ENCODE assay signal across 7 cellular contexts in the genomic region with DNA sequence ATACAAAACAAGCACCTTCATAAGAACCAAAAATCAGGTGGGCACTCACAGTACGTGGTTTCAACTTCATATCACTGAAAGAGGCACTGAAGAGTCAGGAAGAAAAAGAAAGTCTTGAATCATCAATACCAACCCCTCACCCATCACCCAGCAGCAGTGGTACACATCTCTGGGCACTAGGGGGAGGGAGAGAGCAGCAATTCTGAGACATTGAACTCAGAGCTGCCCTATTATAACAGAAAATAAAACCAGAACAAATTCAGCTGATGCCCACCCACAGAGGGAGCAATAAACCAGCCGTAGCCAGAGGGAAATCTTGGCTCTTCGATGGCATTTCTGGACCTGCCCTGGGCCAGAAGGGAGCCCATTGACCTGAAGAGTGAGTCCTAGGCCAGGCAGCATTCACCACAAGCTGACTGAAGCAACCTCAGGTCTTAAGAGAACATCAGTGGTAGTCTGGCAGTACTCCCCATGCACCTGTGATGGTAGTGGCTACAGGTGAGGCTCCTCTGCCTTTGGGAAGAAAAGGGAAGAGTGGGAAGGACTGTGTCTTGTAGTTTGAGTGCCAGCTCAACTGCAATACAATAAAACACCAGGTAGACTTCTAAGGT. TPM values are rescaled to one million over a fixed set of nuclear protein-coding genes. Genes with fewer than 3 reads are reported as not detected.
A peak's percentile ranks its signal among the peaks of the same experiment; 100 is the strongest.
DNase-seq lines count a peak whose midpoint lies in the region; ATAC-seq and TF ChIP-seq lines count a peak whose summit lies in the region.

No MANE protein-coding gene starts in this region.

- no peak overlapping the region for H3K27ac Mint-ChIP-seq in natural killer cell

- peaks cover 10% of the 10 kb centered on the region for H3K36me3 Mint-ChIP-seq in natural killer cell

- peak; percentile 5 for DNase-seq in GM12864 (ENCODE audit: low read depth)
- DNase-seq in RPMI7951 (ENCODE audit: low read depth), result peak; percentile 58
- peak; percentile 27 for DNase-seq in cerebellar cortex (ENCODE audit: low spot score)
- no peak for DNase-seq in natural killer cell
- DNase-seq in NCI-H128 (lab: John Stamatoyannopoulos, UW; ENCODE audit: unreplicated experiment), result no peak

- intact Hi-C loops in natural killer cell (cut with micrococcal nuclease), result no loop called here

- TF ChIP-seq CTCF in GM12864 (IDR thresholded peaks at IDR 0.05; ENCODE audit: low read depth, low read length, missing control alignments) (peak; percentile 91), natural killer cell (IDR thresholded peaks at IDR 0.05) (peak; percentile 21)

- no peak overlapping the region for H3K4me3 Mint-ChIP-seq in natural killer cell

- H3K9me3 Mint-ChIP-seq in natural killer cell, result peaks cover 6 to 9% of the 10 kb centered on the region in 2 donors

- H3K27me3 Mint-ChIP-seq in natural killer cell (ENCODE audit: low read depth in 2 of 2), result peaks cover 2 to 21% of the 10 kb centered on the region in 2 donors

- H3K4me3 ChIP-seq in GM12864 (ENCODE audit: low read depth, low read length), result no peak overlapping the region

- H3K4me1 Mint-ChIP-seq in natural killer cell, result no peaks in the 10 kb centered on the region

- ATAC-seq in GM21381 (IDR thresholded peaks at IDR 0.05; ENCODE audit: unreplicated experiment) (peak; percentile 98), HG03460 (IDR thresholded peaks at IDR 0.05; ENCODE audit: unreplicated experiment) (peak; percentile 95), natural killer cell (peak in 2 of 3 donors; percentile 53 to 55)

RNA-seq across cellular contexts. Expression of gene FAM181B, which starts 42.2 kb away (rescaled TPM):
- total RNA-seq in RPMI7951 (2014; rRNA removed; shearing (Covaris generic)), result not detected in 2 replicates
- not detected for total RNA-seq in natural killer cell

Comparison
In these comparisons a context has a peak if more than half of its experiments do, and no peak if none do; other contexts are left out.
1. DNase-seq: peak in GM12864 (single experiment), RPMI7951 (single experiment) and cerebellar cortex (single experiment); none in natural killer cell (single experiment) and NCI-H128 (single experiment).
2. Peak in every context shown above with its lines, with median percentiles within 50 percentile points of each other: ATAC-seq.